ENCODE assay signal across 9 cellular contexts in the genomic region with DNA sequence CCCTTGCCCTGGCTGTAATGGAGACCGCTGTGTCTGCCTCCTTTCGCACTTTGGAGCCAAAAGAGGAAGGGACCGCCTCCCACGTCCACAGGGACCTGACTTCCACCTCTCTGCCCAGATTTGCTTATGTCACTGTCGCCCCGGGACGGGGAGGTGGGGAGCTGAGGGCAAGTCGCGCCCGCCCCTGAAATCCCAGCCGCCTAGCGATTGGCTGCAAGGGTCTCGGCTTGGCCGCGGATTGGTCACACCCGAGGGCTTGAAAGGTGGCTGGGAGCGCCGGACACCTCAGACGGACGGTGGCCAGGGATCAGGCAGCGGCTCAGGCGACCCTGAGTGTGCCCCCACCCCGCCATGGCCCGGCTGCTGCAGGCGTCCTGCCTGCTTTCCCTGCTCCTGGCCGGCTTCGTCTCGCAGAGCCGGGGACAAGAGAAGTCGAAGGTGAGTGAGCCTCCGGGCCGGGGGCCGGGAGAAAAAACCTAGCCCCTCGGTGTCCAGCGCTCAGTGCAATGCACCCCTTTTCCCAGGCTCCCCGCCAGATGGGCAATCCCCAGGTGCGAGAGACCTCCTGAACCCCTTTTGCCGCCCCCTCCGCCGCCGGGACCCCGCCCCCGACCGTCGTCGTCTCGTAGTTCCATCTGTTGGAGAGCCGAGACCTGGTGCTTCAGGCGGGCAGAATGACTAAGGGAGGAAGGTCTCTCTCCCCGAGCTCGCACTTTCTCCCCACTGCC. TPM values are rescaled to one million over a fixed set of nuclear protein-coding genes. Genes with fewer than 3 reads are reported as not detected.
DNase-seq lines count a peak whose midpoint lies in the region; ATAC-seq and TF ChIP-seq lines count a peak whose summit lies in the region.
"Had no signal": no experiment of that assay in that cellular context is flagged by ENCODE, and none has a peak within 500 bp of the region (broad histone marks: within the 10 kb centered on the region; RNA-seq: fewer than 3 reads in every experiment).

A gene with protein sequence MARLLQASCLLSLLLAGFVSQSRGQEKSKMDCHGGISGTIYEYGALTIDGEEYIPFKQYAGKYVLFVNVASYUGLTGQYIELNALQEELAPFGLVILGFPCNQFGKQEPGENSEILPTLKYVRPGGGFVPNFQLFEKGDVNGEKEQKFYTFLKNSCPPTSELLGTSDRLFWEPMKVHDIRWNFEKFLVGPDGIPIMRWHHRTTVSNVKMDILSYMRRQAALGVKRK (plus strand): TSS at position 288 of the 728 bp plus-strand sequence. CDS start 64 bp downstream, at position 352.

- DNase-seq in DMS153 (lab: John Stamatoyannopoulos, UW) (peak; percentile 14), DMS153 treated with DMSO at 0.1 percent for 48 hours (lab: John Stamatoyannopoulos, UW; ENCODE audit: unreplicated experiment) (no peak), NCI-H460 (ENCODE audit: extremely low read depth, low read depth) (peak; percentile 85), adrenal gland (peak; percentile 86 to 96 (median 91)), cardiac muscle cell (ENCODE audit: low read depth in 1 of 2, low spot score in 1 of 2) (peak; percentile 59 to 95), nucleus accumbens (lab: John Stamatoyannopoulos, UW) (peak in 54 of 56 donors; percentile 5 to 84 (median 53)), amniotic stem cell (lab: John Stamatoyannopoulos, UW) (no peak)

- H3K9me3 ChIP-seq in adrenal gland (replicated peaks in 1 of 3) (no peaks in the 10 kb centered on the region), cardiac muscle cell (ENCODE audit: low read depth) (no peaks in the 10 kb centered on the region)

- WGBS in adrenal gland, 4 donors: 1 to 5% (median 2%) methylated on average over 21 to 51 of the region's 51 CpGs

- H3K27me3 ChIP-seq in adrenal gland (no peaks in the 10 kb centered on the region), cardiac muscle cell (no peaks in the 10 kb centered on the region)

- H3K4me1 ChIP-seq in adrenal gland (replicated peaks in 1 of 2) (peaks cover 26 to 36% of the 10 kb centered on the region in 2 donors), cardiac muscle cell (ENCODE audit: low read depth) (peaks cover 3% of the 10 kb centered on the region)

- TF ChIP-seq POLR2A in adrenal gland (IDR thresholded peaks at IDR 0.05): peak; percentile 65 to 85

- TF ChIP-seq CTCF in adrenal gland (IDR thresholded peaks at IDR 0.05) (no peak), cardiac muscle cell (IDR thresholded peaks at IDR 0.05; ENCODE audit: low read depth, low read length) (no peak)

- intact Hi-C loops in adrenal gland (cut with DNase I): no loop called here

- ATAC-seq in HG02623 (IDR thresholded peaks at IDR 0.05; ENCODE audit: unreplicated experiment): peak; percentile 65

- H3K4me3 ChIP-seq in adrenal gland (peak within 1 kb of the TSS in 3 of 4 donors; percentile 23 to 80 (median 55)), cardiac muscle cell (peak within 1 kb of the TSS; percentile 53)

- H3K27ac ChIP-seq in adrenal gland: peak within 1 kb of the TSS in 4 of 5 donors; percentile 34 to 86 (median 60)
- H3K27ac ChIP-seq in cardiac muscle cell: peak within 1 kb of the TSS; percentile 10
- H3K27ac ChIP-seq: 22Rv1 had no signal

- H3K36me3 ChIP-seq in adrenal gland (replicated peaks in 1 of 2) (no peaks in the 10 kb centered on the region), cardiac muscle cell (no peaks in the 10 kb centered on the region)

RNA-seq across cellular contexts. Expression of the gene that starts here (rescaled TPM):
- 47.7 and 48.8 TPM in 2 replicates for total RNA-seq in NCI-H460 (2014; rRNA removed; shearing (Covaris generic))
- 75.3 and 142 TPM in 2 replicates for polyA plus RNA-seq in NCI-H460 (2014; cell fraction: nucleus; rRNA removed)
- total RNA-seq in adrenal gland (1,000 to 10,000 TPM in 3 of 8 donors, 100 to 1,000 TPM in 5; 232 to 1,751 (median 422) TPM), cardiac muscle cell (46.6 and 73.7 TPM in 2 replicates)
- polyA plus RNA-seq in adrenal gland (1,000 to 10,000 TPM in 2 of 3 donors, 100 to 1,000 TPM in 1; 365 to 1,619 (median 1,026) TPM), cardiac muscle cell (79.8 and 121 TPM in 2 replicates)

Comparison
In these comparisons a context has a peak if more than half of its experiments do, and no peak if none do; other contexts are left out.
1. DNase-seq: peak in DMS153 (single experiment), NCI-H460 (single experiment), adrenal gland (7 of 7), cardiac muscle cell (2 of 2) and nucleus accumbens (54 of 56); none in DMS153 treated with DMSO at 0.1 percent for 48 hours (single experiment) and amniotic stem cell (single experiment).